Comparison of ENCODE assay signal across 11 cellular contexts in genomic region chr9:111094433-111095421, GRCh38. TPM values are rescaled to one million over a fixed set of nuclear protein-coding genes. Genes with fewer than 3 reads are reported as not detected.
DNase-seq lines count a peak whose midpoint lies in the region; ATAC-seq, FAIRE-seq and TF ChIP-seq lines count a peak whose summit lies in the region.
"Had no signal": no experiment of that assay in that cellular context is flagged by ENCODE, and none has a peak within 500 bp of the region (broad histone marks: within the 10 kb centered on the region; RNA-seq: fewer than 3 reads in every experiment).

No MANE protein-coding gene starts in this region.

- BruUV-seq in A673 (replicated peaks; lab: Mats Ljungman, UMichigan) = no TSS peak
- BruUV-seq in IMR-90 (replicated peaks; lab: Mats Ljungman, UMichigan) = no TSS peak

- intact Hi-C loops in A673 (cut with micrococcal nuclease; ENCODE audit: unreplicated experiment) (no loop called here), IMR-90 (cut with micrococcal nuclease) (no loop called here), mucosa of descending colon (cut with DNase I, micrococcal nuclease) (no loop called here)

- peak overlapping the region; percentile 78 to 96 for H4K8ac ChIP-seq in IMR-90 (ENCODE audit: low read depth in 2 of 2, low read length in 2 of 2)

- H3K9me3 ChIP-seq in A673 (ENCODE audit: low read depth, low read length, poor library complexity, severe bottlenecking) = no peaks in the 10 kb centered on the region
- no peaks in the 10 kb centered on the region for H3K9me3 ChIP-seq in IMR-90 (ENCODE audit: control insufficient read depth, insufficient read depth, low read length)
- H3K9me3 ChIP-seq in mucosa of descending colon = no peaks in the 10 kb centered on the region

- no CpG with 5 or more reads among the region's 2 CpGs for WGBS in IMR-90 (ENCODE audit: extremely low coverage in 2 of 2, insufficient read length in 1 of 2), 2 experiments

- H3K9ac ChIP-seq in IMR-90 (ENCODE audit: low read depth, low read length) = peak overlapping the region; percentile 54; the same call in 1 of the 2 replicates

- H3K9me1 ChIP-seq in IMR-90 (ENCODE audit: insufficient read depth, low read length) = peaks cover 7% of the 10 kb centered on the region

- peak overlapping the region; percentile 94 for H3K4ac ChIP-seq in IMR-90 (ENCODE audit: low read depth, low read length)

- no peaks in the 10 kb centered on the region for H4K20me1 ChIP-seq in IMR-90 (ENCODE audit: insufficient read depth, low read length)

- CTCF ChIA-PET in A673 (lab: Charles Lee) = no interaction called here
- CTCF ChIA-PET in IMR-90 (lab: Yijun Ruan, JAX) = no interaction called here

- POLR2A ChIA-PET in A673 (lab: Charles Lee; ENCODE audit: low non-redundant PET) (no interaction called here), IMR-90 (lab: Charles Lee; ENCODE audit: unreplicated experiment) (no interaction called here)

- TF ChIP-seq CTCF in A673 (conservative IDR thresholded peaks at IDR 0.05; ENCODE audit: low read depth, low read length) = no peak
- TF ChIP-seq CTCF in IMR-90 (conservative IDR thresholded peaks at IDR 0.05; ENCODE audit: low read depth, low read length) = no peak
- no peak for TF ChIP-seq CTCF in bronchial epithelial cell (IDR thresholded peaks at IDR 0.05; ENCODE audit: insufficient read depth, low read length, severe bottlenecking)
- no peak for TF ChIP-seq CTCF in mucosa of descending colon (IDR thresholded peaks at IDR 0.05)

- H3K27me3 ChIP-seq in A673 (replicated peaks; ENCODE audit: insufficient read depth, low read depth, low read length, poor library complexity) (no peaks in the 10 kb centered on the region), IMR-90 (ENCODE audit: control insufficient read depth, insufficient read depth, low read length) (no peaks in the 10 kb centered on the region), bronchial epithelial cell (ENCODE audit: control insufficient read depth, insufficient read depth, low read length) (no peaks in the 10 kb centered on the region)

- peak overlapping the region; percentile 91 for H3K14ac ChIP-seq in IMR-90 (replicated peaks; ENCODE audit: low read depth, low read length)

- in situ Hi-C loops in IMR-90 (cut with MboI; ENCODE audit: low sequenced_read_pairs) = no loop called here

- H3K36me3 ChIP-seq in A673 (ENCODE audit: insufficient read depth, low read length, poor library complexity, severe bottlenecking) (no peaks in the 10 kb centered on the region), IMR-90 (ENCODE audit: control insufficient read depth, insufficient read depth, low read length) (no peaks in the 10 kb centered on the region), bronchial epithelial cell (ENCODE audit: control insufficient read depth, insufficient read depth, low read length) (no peaks in the 10 kb centered on the region), mucosa of descending colon (ENCODE audit: low read depth) (no peaks in the 10 kb centered on the region)

- peaks cover 14% of the 10 kb centered on the region for H3K4me1 ChIP-seq in A673 (ENCODE audit: insufficient read depth, low read length, poor library complexity, severe bottlenecking)
- peaks cover 13% of the 10 kb centered on the region for H3K4me1 ChIP-seq in IMR-90 (ENCODE audit: control insufficient read depth, insufficient read depth, low read length)
- no peaks in the 10 kb centered on the region for H3K4me1 ChIP-seq in mucosa of descending colon (ENCODE audit: low read depth)

- peak overlapping the region; percentile 74 for H2AK9ac ChIP-seq in IMR-90 (replicated peaks; ENCODE audit: low read depth, low read length, poor library complexity)

- dilution Hi-C loops in IMR-90 (cut with HindIII; ENCODE audit: low sequenced_read_pairs, unreplicated experiment) = no loop called here

- H3K4me3 ChIP-seq in A673 (ENCODE audit: low read depth, low read length, poor library complexity, severe bottlenecking) (no peak overlapping the region), IMR-90 (ENCODE audit: insufficient read depth, low read depth, low read length) (no peak overlapping the region), bronchial epithelial cell (ENCODE audit: low read depth, low read length) (no peak overlapping the region), mucosa of descending colon (no peak overlapping the region)

- peak overlapping the region; percentile 78; the same call in 1 of the 2 replicates for H3K56ac ChIP-seq in IMR-90 (ENCODE audit: extremely low read depth, insufficient read depth, low read length)

- H2BK5ac ChIP-seq in IMR-90 (ENCODE audit: low read depth, low read length, poor library complexity, severe bottlenecking) = peak overlapping the region; percentile 99

- peak overlapping the region; percentile 96 for H2BK15ac ChIP-seq in IMR-90 (ENCODE audit: low read depth, low read length)

- peak overlapping the region; percentile 99 for H2BK120ac ChIP-seq in IMR-90 (ENCODE audit: low read depth, low read length)

- peak overlapping the region; percentile 98 for H2BK20ac ChIP-seq in IMR-90 (ENCODE audit: low read depth, low read length)

- H3K27ac ChIP-seq in A673 (ENCODE audit: low read depth, low read length, poor library complexity, severe bottlenecking) (no peak overlapping the region), IMR-90 (ENCODE audit: insufficient read depth, low read length) (peak overlapping the region; percentile 93)

- peak overlapping the region; percentile 99 for H3K18ac ChIP-seq in IMR-90 (ENCODE audit: low read depth, low read length)

- H4K5ac ChIP-seq in IMR-90 (ENCODE audit: low read depth, low read length) = peak overlapping the region; percentile 98

- FAIRE-seq in bronchial epithelial cell (lab: Jason Lieb, UNC) = no peak

- no peak for TF ChIP-seq RAD21 in IMR-90 (IDR thresholded peaks at IDR 0.05; ENCODE audit: low read length)

- H3K23ac ChIP-seq in IMR-90 (ENCODE audit: low read depth, low read length) = peak overlapping the region; percentile 92

- peak overlapping the region; percentile 46; the same call in 1 of the 2 replicates for H2AK5ac ChIP-seq in IMR-90 (ENCODE audit: low read depth, low read length)

- ATAC-seq in IMR-90 (ENCODE audit: low read depth) (peak; percentile 99), mucosa of descending colon (peak; percentile 63), GM19023 (IDR thresholded peaks at IDR 0.05; ENCODE audit: unreplicated experiment) (no peak), HG03097 (IDR thresholded peaks at IDR 0.05; ENCODE audit: low FRiP score, unreplicated experiment) (no peak)

- DNase-seq in A673 (ENCODE audit: low spot score) (peak; percentile 35), IMR-90 (peak; percentile 90), bronchial epithelial cell (ENCODE audit: low read depth) (peak; percentile 70), mucosa of descending colon (peak in 1 of 3 donors; percentile 27), NK-92 (lab: John Stamatoyannopoulos, UW; ENCODE audit: unreplicated experiment) (no peak), GF-D8 (lab: John Stamatoyannopoulos, UW) (no peak)
- DNase-seq: CD4-positive, CD25-positive, alpha-beta regulatory T cell; hippocampal formation; NCI-H2081 had no signal

- H3K4me2 ChIP-seq in IMR-90 (ENCODE audit: low read depth, low read length) = peak overlapping the region; percentile 59; the same call in 1 of the 2 replicates

- H3K79me1 ChIP-seq in IMR-90 (ENCODE audit: low read depth in 1 of 2, low read length in 2 of 2) = no peaks in the 10 kb centered on the region

- peak overlapping the region; percentile 95 for H4K91ac ChIP-seq in IMR-90 (ENCODE audit: insufficient read depth, low read depth, low read length)

- H2AFZ ChIP-seq in IMR-90 (replicated peaks; ENCODE audit: low read length, poor library complexity) = peak overlapping the region; percentile 89

- TF ChIP-seq POLR2A in IMR-90 (IDR thresholded peaks at IDR 0.05; ENCODE audit: low read depth, low read length) = no peak

TF ChIP-seq in IMR-90, 13 proteins besides CTCF, POLR2A, EP300 and RAD21:
- TF ChIP-seq CHD1 (IDR thresholded peaks at IDR 0.05; ENCODE audit: low read depth, low read length) = no peak
- peak; percentile 41; the same call in 1 of the 2 replicates for TF ChIP-seq MAFK (IDR thresholded peaks at IDR 0.05; ENCODE audit: low read depth, low read length)
- peak; percentile 87 for TF ChIP-seq NFE2L2 (IDR thresholded peaks at IDR 0.05; ENCODE audit: low read depth, low read length)
- no peak for TF ChIP-seq MAZ (IDR thresholded peaks at IDR 0.05; ENCODE audit: borderline replicate concordance, low read depth, low read length)
- TF ChIP-seq, protein P1, sequence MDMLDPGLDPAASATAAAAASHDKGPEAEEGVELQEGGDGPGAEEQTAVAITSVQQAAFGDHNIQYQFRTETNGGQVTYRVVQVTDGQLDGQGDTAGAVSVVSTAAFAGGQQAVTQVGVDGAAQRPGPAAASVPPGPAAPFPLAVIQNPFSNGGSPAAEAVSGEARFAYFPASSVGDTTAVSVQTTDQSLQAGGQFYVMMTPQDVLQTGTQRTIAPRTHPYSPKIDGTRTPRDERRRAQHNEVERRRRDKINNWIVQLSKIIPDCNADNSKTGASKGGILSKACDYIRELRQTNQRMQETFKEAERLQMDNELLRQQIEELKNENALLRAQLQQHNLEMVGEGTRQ (IDR thresholded peaks at IDR 0.05; ENCODE audit: low read depth, low read length) = no peak
- peak; percentile 68 for TF ChIP-seq FOS (IDR thresholded peaks at IDR 0.05; ENCODE audit: low read depth, low read length)
- TF ChIP-seq CEBPB (IDR thresholded peaks at IDR 0.05; ENCODE audit: low read depth, low read length) = no peak
- TF ChIP-seq RFX5 (IDR thresholded peaks at IDR 0.05; ENCODE audit: low read depth, low read length) = no peak

RNA-seq across cellular contexts. Expression of gene LPAR1, which starts 56.5 kb away (rescaled TPM):
- total RNA-seq in A673 (2021) (28.3 and 29.0 TPM in 2 replicates), IMR-90 (2012; rRNA removed) (260 and 315 TPM in 2 replicates), bronchial epithelial cell (9.0 and 16.8 TPM in 2 replicates), mucosa of descending colon (10 to 100 TPM; 27.5 to 44.9 (median 30.3) TPM)
- 171 and 201 TPM in 2 replicates for polyA plus RNA-seq in IMR-90 (2012; rRNA removed)
- 102 and 130 TPM in 2 replicates for polyA plus RNA-seq in IMR-90 (2012; cell fraction: cytosol; rRNA removed)
- 81.0 and 182 TPM in 2 replicates for polyA plus RNA-seq in IMR-90 (2012; cell fraction: nucleus; rRNA removed; ENCODE audit: low replicate concordance)
- total RNA-seq: CD4-positive, CD25-positive, alpha-beta regulatory T cell had no signal
- polyA plus RNA-seq: CD4-positive, CD25-positive, alpha-beta regulatory T cell had no signal

Comparison
In these comparisons a context has a peak if more than half of its experiments do, and no peak if none do; other contexts are left out.
1. DNase-seq: peak in A673 (single experiment), IMR-90 (single experiment) and bronchial epithelial cell (single experiment); none in NK-92 (single experiment) and GF-D8 (single experiment).
2. ATAC-seq: peak in IMR-90 (single experiment) and mucosa of descending colon (single experiment); none in GM19023 (single experiment) and HG03097 (single experiment).